Comparison of ENCODE assay signal across 1 cellular context in genomic region chr3:41881233-41881821, GRCh38.
TF ChIP-seq lines count a peak whose summit lies in the region.

No MANE protein-coding gene starts in this region.

TF ChIP-seq in HepG2, 621 proteins besides CTCF, POLR2A, EP300 and RAD21 (continued from another document):
- TF ChIP-seq CEBPB (IDR thresholded peaks at IDR 0.05; ENCODE audit: borderline replicate concordance, low read depth, low read length) (peak; percentile 1; the same call in 1 of the 2 replicates), CEBPG (CRISPR knock-in tag; IDR thresholded peaks at IDR 0.05) (0 out of 2 replicates have a peak, but pooled peaks have one; percentile 4)
